ENCODE assay signal across 1 cellular context in genomic region chr6:53306819-53307347, GRCh38.
TF ChIP-seq lines count a peak whose summit lies in the region.

No MANE protein-coding gene starts in this region.

TF ChIP-seq in HepG2, 621 proteins besides CTCF, POLR2A, EP300 and RAD21 (continued from another document and continues in another):
- no peak for TF ChIP-seq ATAD3A (CRISPR knock-in tag; IDR thresholded peaks at IDR 0.05)
- no peak for TF ChIP-seq ZNF788 (CRISPR knock-in tag; IDR thresholded peaks at IDR 0.05; ENCODE audit: borderline replicate concordance)
- TF ChIP-seq FOXA3 (CRISPR knock-in tag; IDR thresholded peaks at IDR 0.05), result peak; percentile 37; the same call in 1 of the 2 replicates
- no peak for TF ChIP-seq HMGXB3 (CRISPR knock-in tag; IDR thresholded peaks at IDR 0.05; ENCODE audit: borderline replicate concordance)
- no peak for TF ChIP-seq GRHL1 (CRISPR knock-in tag; conservative IDR thresholded peaks at IDR 0.05)
- no peak for TF ChIP-seq HHEX (CRISPR knock-in tag; IDR thresholded peaks at IDR 0.05)
- TF ChIP-seq ZNF235 (CRISPR knock-in tag; IDR thresholded peaks at IDR 0.05; ENCODE audit: borderline replicate concordance), result no peak
- TF ChIP-seq ZMYM4 (CRISPR knock-in tag; IDR thresholded peaks at IDR 0.05), result peak; percentile 62; the same call in 1 of the 2 replicates
- TF ChIP-seq PPARG (CRISPR knock-in tag; conservative IDR thresholded peaks at IDR 0.05), result peak; percentile 82
- TF ChIP-seq ZSCAN29 (CRISPR knock-in tag; conservative IDR thresholded peaks at IDR 0.05), result no peak
- no peak for TF ChIP-seq HCFC1 (IDR thresholded peaks at IDR 0.05; ENCODE audit: low read depth, low read length)
- TF ChIP-seq GPBP1L1 (CRISPR knock-in tag; IDR thresholded peaks at IDR 0.05), result no peak
- no peak for TF ChIP-seq PTBP1 (IDR thresholded peaks at IDR 0.05; ENCODE audit: low read depth, low read length, poor library complexity, severe bottlenecking)
- TF ChIP-seq MEIS1 (CRISPR knock-in tag; IDR thresholded peaks at IDR 0.05; ENCODE audit: borderline replicate concordance), result 0 out of 2 replicates have a peak, but pooled peaks have one; percentile 38
- TF ChIP-seq ZNF660 (CRISPR knock-in tag; IDR thresholded peaks at IDR 0.05; ENCODE audit: borderline replicate concordance, low read depth), result no peak
- TF ChIP-seq BHLHE40 (IDR thresholded peaks at IDR 0.05; ENCODE audit: low read length), result peak; percentile 53; the same call in 1 of the 2 replicates
- TF ChIP-seq HOXA7 (CRISPR knock-in tag; IDR thresholded peaks at IDR 0.05), result no peak
- no peak for TF ChIP-seq RAD51 (IDR thresholded peaks at IDR 0.05; ENCODE audit: borderline replicate concordance)
- TF ChIP-seq SNRNP70 (IDR thresholded peaks at IDR 0.05; ENCODE audit: low read depth, low read length), result no peak
- no peak for TF ChIP-seq ZHX1 (CRISPR knock-in tag; IDR thresholded peaks at IDR 0.05; ENCODE audit: low read depth)
- TF ChIP-seq PCBP1 (IDR thresholded peaks at IDR 0.05; ENCODE audit: borderline replicate concordance, low read depth, low read length), result no peak
- TF ChIP-seq ZNF12 (CRISPR knock-in tag; IDR thresholded peaks at IDR 0.05), result no peak
- TF ChIP-seq NR2C2 (CRISPR knock-in tag; IDR thresholded peaks at IDR 0.05; ENCODE audit: borderline replicate concordance), result no peak
- TF ChIP-seq REL (CRISPR knock-in tag; conservative IDR thresholded peaks at IDR 0.05), result no peak
- TF ChIP-seq HNF4A (CRISPR knock-in tag; IDR thresholded peaks at IDR 0.05), result peak; percentile 92
- no peak for TF ChIP-seq DNMT3B (CRISPR knock-in tag; conservative IDR thresholded peaks at IDR 0.05)
- 0 out of 2 replicates have a peak, but pooled peaks have one; percentile 14 for TF ChIP-seq NR2F2 (IDR thresholded peaks at IDR 0.05; ENCODE audit: borderline replicate concordance, low read depth)
- TF ChIP-seq ETS1 (CRISPR knock-in tag; IDR thresholded peaks at IDR 0.05), result no peak
- no peak for TF ChIP-seq ZBTB37 (CRISPR knock-in tag; IDR thresholded peaks at IDR 0.05)
- TF ChIP-seq FOSL1 (CRISPR knock-in tag; IDR thresholded peaks at IDR 0.05; ENCODE audit: borderline replicate concordance), result peak; percentile 65; the same call in 1 of the 2 replicates
- TF ChIP-seq IKZF1 (IDR thresholded peaks at IDR 0.05), result no peak
- peak; percentile 83; the same call in 1 of the 2 replicates for TF ChIP-seq NCOR1 (IDR thresholded peaks at IDR 0.05; ENCODE audit: borderline replicate concordance, low read length)
- TF ChIP-seq ZNF720 (CRISPR knock-in tag; IDR thresholded peaks at IDR 0.05), result no peak
- TF ChIP-seq ZNF597 (CRISPR knock-in tag; IDR thresholded peaks at IDR 0.05), result no peak
- peak; percentile 73; the same call in 1 of the 2 replicates for TF ChIP-seq ZBTB43 (CRISPR knock-in tag; conservative IDR thresholded peaks at IDR 0.05)
- TF ChIP-seq MTA1 (CRISPR knock-in tag; IDR thresholded peaks at IDR 0.05; ENCODE audit: borderline replicate concordance), result no peak
- no peak for TF ChIP-seq GMEB2 (CRISPR knock-in tag; IDR thresholded peaks at IDR 0.05; ENCODE audit: low read depth)
- TF ChIP-seq RBM39 (IDR thresholded peaks at IDR 0.05; ENCODE audit: low read depth, low read length, poor library complexity, severe bottlenecking), result no peak
- no peak for TF ChIP-seq GPN1 (CRISPR knock-in tag; IDR thresholded peaks at IDR 0.05; ENCODE audit: borderline replicate concordance)
- no peak for TF ChIP-seq GABPA (IDR thresholded peaks at IDR 0.05; ENCODE audit: low read depth, low read length)
- TF ChIP-seq GABPA (CRISPR knock-in tag; IDR thresholded peaks at IDR 0.05; ENCODE audit: low read depth), result no peak
- no peak for TF ChIP-seq ARNTL (CRISPR knock-in tag; IDR thresholded peaks at IDR 0.05)
- no peak for TF ChIP-seq ZNF747 (CRISPR knock-in tag; IDR thresholded peaks at IDR 0.05; ENCODE audit: borderline replicate concordance)
- peak; percentile 93 for TF ChIP-seq ZNF3 (CRISPR knock-in tag; IDR thresholded peaks at IDR 0.05)
- TF ChIP-seq MIER2 (CRISPR knock-in tag; IDR thresholded peaks at IDR 0.05), result no peak
- no peak for TF ChIP-seq FOXK2 (IDR thresholded peaks at IDR 0.05)
- no peak for TF ChIP-seq ZNF703 (CRISPR knock-in tag; IDR thresholded peaks at IDR 0.05; ENCODE audit: borderline replicate concordance)
- TF ChIP-seq ZNF276 (CRISPR knock-in tag; IDR thresholded peaks at IDR 0.05; ENCODE audit: low read depth), result no peak
